16 cellular contexts compared by ENCODE assay signal in the genomic region with DNA sequence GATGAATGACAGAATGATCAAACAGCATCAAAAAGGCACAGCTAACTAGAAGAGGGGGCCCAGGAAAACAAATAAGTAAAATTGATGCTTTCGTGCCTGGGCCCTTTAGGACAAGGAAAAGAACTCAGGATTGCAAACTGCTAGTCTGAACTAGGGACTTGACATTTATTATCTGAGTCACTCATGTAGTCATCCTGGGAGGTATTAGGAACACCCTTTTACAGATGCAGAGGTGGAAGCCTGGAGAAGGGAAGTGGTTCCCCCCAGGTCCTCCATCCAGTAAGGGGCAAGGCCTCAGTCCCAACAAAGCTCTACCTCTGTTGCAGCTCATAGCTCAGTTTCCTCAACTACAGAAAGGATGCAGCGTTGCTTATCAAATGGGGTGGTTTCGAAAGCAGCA.
DNase-seq lines count a peak whose midpoint lies in the region; ATAC-seq and TF ChIP-seq lines count a peak whose summit lies in the region.
"Had no signal": no experiment of that assay in that cellular context is flagged by ENCODE, and none has a peak within 500 bp of the region (broad histone marks: within the 10 kb centered on the region; RNA-seq: fewer than 3 reads in every experiment).

No MANE protein-coding gene starts in this region.

- H3K27ac ChIP-seq in GM23248 (peak overlapping the region; percentile 90), heart right ventricle (peak overlapping the region in 9 of 10 donors; percentile 35 to 71 (median 56))
- H3K27ac ChIP-seq: dorsolateral prefrontal cortex, gastrocnemius medialis had no signal

- H3K9me3 ChIP-seq in GM23248 (ENCODE audit: low read depth) (no peaks in the 10 kb centered on the region), heart right ventricle (no peaks in the 10 kb centered on the region)
- H3K9me3 ChIP-seq: gastrocnemius medialis had no signal

- H3K9ac ChIP-seq in GM23248: peak overlapping the region; percentile 65

- no peak for TF ChIP-seq CTCF in heart right ventricle (IDR thresholded peaks at IDR 0.05)

- peak; percentile 75 for DNase-seq in GM23248
- peak; percentile 35 for DNase-seq in T1000 (lab: John Stamatoyannopoulos, UW)
- no peak for DNase-seq in heart right ventricle
- peak; percentile 28 for DNase-seq in skeletal muscle cell (ENCODE audit: low read depth)
- no peak for DNase-seq in DMS153 treated with DMSO at 0.1 percent for 48 hours (lab: John Stamatoyannopoulos, UW; ENCODE audit: unreplicated experiment)
- DNase-seq in dedifferentiated amniotic fluid mesenchymal stem cell (ENCODE audit: extremely low spot score): no peak
- no peak for DNase-seq in NCI-H524 treated with DMSO at 0.1 percent for 48 hours (lab: John Stamatoyannopoulos, UW)
- DNase-seq: activated CD4-positive, alpha-beta T cell treated with anti-CD3 and anti-CD28 coated beads for 36 hours; activated T-cell treated with anti-CD3 and anti-CD28 coated beads, Interleukin-2, amount 50 U/mL, for 24 hours; amniotic stem cell; CD4-positive, alpha-beta T cell; dorsolateral prefrontal cortex; gastrocnemius medialis; stimulated activated naive CD8-positive, alpha-beta T cell treated with anti-CD3 and anti-CD28 coated beads, Interleukin-15, amount 100 ng/mL, for 72 hours; T-cell had no signal

- H3K27me3 ChIP-seq in GM23248 (replicated peaks; ENCODE audit: insufficient read depth): no peaks in the 10 kb centered on the region
- no peaks in the 10 kb centered on the region for H3K27me3 ChIP-seq in heart right ventricle
- H3K27me3 ChIP-seq: gastrocnemius medialis had no signal

- in situ Hi-C loops in GM23248 (cut with MboI): no loop called here

- no peak overlapping the region for H3K4me3 ChIP-seq in GM23248
- H3K4me3 ChIP-seq in heart right ventricle: no peak overlapping the region
- no peak overlapping the region for H3K4me3 ChIP-seq in skeletal muscle cell (ENCODE audit: low read depth, low read length)
- H3K4me3 ChIP-seq: dorsolateral prefrontal cortex, gastrocnemius medialis had no signal

- H3K4me2 ChIP-seq in GM23248 (ENCODE audit: unreplicated experiment): peak overlapping the region; percentile 62

- peak in 6 of 8 donors; percentile 25 to 74 (median 42) for ATAC-seq in heart right ventricle
- no peak for ATAC-seq in HG03469 (IDR thresholded peaks at IDR 0.05; ENCODE audit: unreplicated experiment)
- ATAC-seq: activated CD4-positive, alpha-beta T cell treated with anti-CD3 and anti-CD28 coated beads for 36 hours; stimulated activated naive CD8-positive, alpha-beta T cell treated with anti-CD3 and anti-CD28 coated beads, Interleukin-15, amount 100 ng/mL, for 72 hours had no signal

- no peaks in the 10 kb centered on the region for H3K9me2 ChIP-seq in GM23248 (ENCODE audit: insufficient read depth)

- H3K36me3 ChIP-seq in GM23248 (ENCODE audit: low read depth): no peaks in the 10 kb centered on the region
- H3K36me3 ChIP-seq in heart right ventricle: no peaks in the 10 kb centered on the region
- H3K36me3 ChIP-seq: gastrocnemius medialis had no signal

- no peaks in the 10 kb centered on the region for H4K20me1 ChIP-seq in GM23248 (ENCODE audit: insufficient read depth)

- peak overlapping the region; percentile 41; the same call in 1 of the 2 replicates for H2AFZ ChIP-seq in GM23248

- intact Hi-C loops in heart right ventricle (cut with DNase I): loop anchor here in 2 of 10 donors (5.0 to 10.0 kb wide), 2 partner anchors 33 to 70 kb away; no protein-coding TSS in a partner anchor

- peaks cover 34% of the 10 kb centered on the region for H3F3A ChIP-seq in GM23248 (ENCODE audit: insufficient read depth)

- 51 to 55% methylated on average over 3 of the region's 3 CpGs for WGBS in GM23248 (ENCODE audit: low coverage in 1 of 2, low lambda C conversion rate in 2 of 2, missing lambda C conversion rate in 2 of 2), 2 experiments
- WGBS in heart right ventricle, 2 donors: 74 to 80% methylated on average over 3 of the region's 3 CpGs

- no peaks in the 10 kb centered on the region for H3K79me2 ChIP-seq in GM23248 (ENCODE audit: insufficient read depth)

- peaks cover 30% of the 10 kb centered on the region for H3K4me1 ChIP-seq in GM23248 (ENCODE audit: insufficient read depth)
- peaks cover 0 to 25% (median 11%) of the 10 kb centered on the region in 9 donors for H3K4me1 ChIP-seq in heart right ventricle
- H3K4me1 ChIP-seq: gastrocnemius medialis had no signal

Comparison
In these comparisons a context has a peak if more than half of its experiments do, and no peak if none do; other contexts are left out.
1. DNase-seq: peak in GM23248 (single experiment), T1000 (single experiment) and skeletal muscle cell (single experiment); none in heart right ventricle (0 of 2), DMS153 treated with DMSO at 0.1 percent for 48 hours (single experiment), dedifferentiated amniotic fluid mesenchymal stem cell (single experiment) and NCI-H524 treated with DMSO at 0.1 percent for 48 hours (single experiment).